ENCODE assay signal across 8 cellular contexts in the genomic region with DNA sequence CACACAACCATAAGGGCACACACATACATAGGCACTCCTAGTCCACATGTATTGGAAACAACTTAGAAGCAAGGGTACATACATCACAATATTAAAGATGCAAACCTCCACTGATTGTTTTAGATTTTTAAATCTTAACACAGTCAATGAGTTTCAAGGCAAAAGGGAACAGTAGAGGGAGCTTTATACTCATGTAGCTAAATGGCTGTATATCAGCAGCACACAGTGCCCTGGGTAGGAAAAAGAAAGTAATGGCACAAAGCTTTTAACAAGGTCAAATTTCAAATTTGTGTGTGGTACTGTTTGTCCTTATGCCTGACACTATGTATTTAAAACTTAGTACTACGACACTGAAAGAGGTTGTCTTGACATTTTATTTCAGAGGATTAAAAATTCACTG.
DNase-seq lines count a peak whose midpoint lies in the region; TF ChIP-seq lines count a peak whose summit lies in the region.

No MANE protein-coding gene starts in this region.

- no peak overlapping the region for H3K27ac ChIP-seq in osteoblast (ENCODE audit: low read depth, low read length)

- peak; percentile 64 for TF ChIP-seq CTCF in osteoblast (IDR thresholded peaks at IDR 0.05; ENCODE audit: extremely low read depth, low read depth, low read length)
- no peak for TF ChIP-seq CTCF in Calu3 (IDR thresholded peaks at IDR 0.05; ENCODE audit: unreplicated experiment)

- no peaks in the 10 kb centered on the region for H3K4me1 Mint-ChIP-seq in Calu3 (ENCODE audit: low read depth, unreplicated experiment)

- peaks cover 16% of the 10 kb centered on the region for H3K36me3 Mint-ChIP-seq in Calu3 (ENCODE audit: insufficient read depth, unreplicated experiment)

- H3K36me3 ChIP-seq in osteoblast (ENCODE audit: insufficient read depth, low read length) = peaks cover 53% of the 10 kb centered on the region

- peaks cover 13% of the 10 kb centered on the region for H4K20me1 ChIP-seq in osteoblast (ENCODE audit: insufficient read depth, low read length)

- no peak overlapping the region for H3K4me3 ChIP-seq in osteoblast (ENCODE audit: insufficient read depth, low read length)

- H3K4me2 ChIP-seq in osteoblast (ENCODE audit: insufficient read depth, low read length) = no peak overlapping the region

- intact Hi-C loops in Calu3 (cut with micrococcal nuclease; ENCODE audit: unreplicated experiment) = no loop called here

- no TSS peak for BruUV-seq in Calu3 (replicated peaks; lab: Mats Ljungman, UMichigan)

- peaks cover 47% of the 10 kb centered on the region for H3K79me2 ChIP-seq in osteoblast (ENCODE audit: insufficient read depth, low read length)

- no peaks in the 10 kb centered on the region for H3K27me3 Mint-ChIP-seq in Calu3 (ENCODE audit: unreplicated experiment)

- no peaks in the 10 kb centered on the region for H3K9me3 Mint-ChIP-seq in Calu3 (ENCODE audit: low read depth, unreplicated experiment)

- no peaks in the 10 kb centered on the region for H3K27me3 ChIP-seq in osteoblast (ENCODE audit: insufficient read depth, low read length)

- no peak overlapping the region for H3K4me3 Mint-ChIP-seq in Calu3 (ENCODE audit: low read depth, unreplicated experiment)

- peak; percentile 20 for DNase-seq in Caki2 (ENCODE audit: low read depth)
- DNase-seq in HT-29 (ENCODE audit: low spot score) = peak; percentile 12
- peak; percentile 10 to 44 for DNase-seq in SHP77 (lab: John Stamatoyannopoulos, UW)
- DNase-seq in fibroblast of gingiva (ENCODE audit: low read depth) = peak; percentile 69
- DNase-seq in osteoblast (ENCODE audit: insufficient read length, low spot score, missing footprints) = peak; percentile 73
- DNase-seq in Calu3 = no peak
- no peak for DNase-seq in NCI-H524 treated with DMSO at 0.1 percent for 48 hours (lab: John Stamatoyannopoulos, UW)
- DNase-seq in cerebellar nuclear complex (lab: John Stamatoyannopoulos, UW) = no peak

- in situ Hi-C loops in Caki2 (cut with HindIII; ENCODE audit: low pct_unique_long_range_greater_than_20kb, low sequenced_read_pairs) = no loop called here

- H3K9me3 ChIP-seq in osteoblast (ENCODE audit: low read depth, low read length) = no peaks in the 10 kb centered on the region

- no peaks in the 10 kb centered on the region for H3K4me1 ChIP-seq in osteoblast (ENCODE audit: insufficient read depth, low read length)

- CTCF ChIA-PET in Calu3 (lab: Charles Lee) = interaction anchor here (0.5 to 0.9 kb wide), 3 partner anchors 220 to 272 kb away, joined by 3 to 6 read pairs (median 3); no protein-coding TSS in a partner anchor

- H2AFZ ChIP-seq in osteoblast (ENCODE audit: low read length) = no peak overlapping the region

- no peak overlapping the region for H3K27ac Mint-ChIP-seq in Calu3 (ENCODE audit: unreplicated experiment)

Comparison
In these comparisons a context has a peak if more than half of its experiments do, and no peak if none do; other contexts are left out.
1. DNase-seq: peak in Caki2 (single experiment), HT-29 (single experiment), SHP77 (2 of 2), fibroblast of gingiva (single experiment) and osteoblast (single experiment); none in Calu3 (single experiment), NCI-H524 treated with DMSO at 0.1 percent for 48 hours (single experiment) and cerebellar nuclear complex (0 of 2).